15 cellular contexts compared by ENCODE assay signal in genomic region chr5:133906303-133906702, GRCh38.
"Had no signal": no experiment of that assay in that cellular context is flagged by ENCODE, and none has a peak within 500 bp of the region (broad histone marks: within the 10 kb centered on the region; RNA-seq: fewer than 3 reads in every experiment).

No MANE protein-coding gene starts in this region.

- H3K27ac ChIP-seq: cardiac muscle cell, colonic mucosa, skin epidermis, stomach, thoracic aorta had no signal

- H3K36me3 ChIP-seq: cardiac muscle cell, colonic mucosa, heart right ventricle, stomach, thoracic aorta had no signal

- H3K9me3 ChIP-seq: colonic mucosa, heart right ventricle, stomach, thoracic aorta had no signal

- H3K27me3 ChIP-seq: cardiac muscle cell, colonic mucosa, heart right ventricle, stomach had no signal

- H3K4me1 ChIP-seq: colonic mucosa had no signal

- H3K4me3 ChIP-seq: cardiac muscle cell, colonic mucosa, heart right ventricle, skin epidermis, stomach, thoracic aorta had no signal

- DNase-seq: activated CD4-positive, alpha-beta T cell treated with anti-CD3 and anti-CD28 coated beads, Interleukin-2, amount 10 ng/mL, durations not matched to agents 7 days and 5 days; activated CD4-positive, CD25-positive, alpha-beta regulatory T cell; activated gamma-delta T cell; activated T-cell treated with anti-CD3 and anti-CD28 coated beads, Interleukin-2, amount 50 U/mL, for 24 hours; aorta; colonic mucosa; heart right ventricle; islet precursor cell; natural killer cell; stimulated activated CD4-positive, alpha-beta T cell treated with anti-CD3 and anti-CD28 coated beads, Interleukin-4, amount 100 ng/mL, for 4 hours; stomach had no signal

- ATAC-seq: left lobe of liver, natural killer cell had no signal
